ENCODE assay signal across 20 cellular contexts in the genomic region with DNA sequence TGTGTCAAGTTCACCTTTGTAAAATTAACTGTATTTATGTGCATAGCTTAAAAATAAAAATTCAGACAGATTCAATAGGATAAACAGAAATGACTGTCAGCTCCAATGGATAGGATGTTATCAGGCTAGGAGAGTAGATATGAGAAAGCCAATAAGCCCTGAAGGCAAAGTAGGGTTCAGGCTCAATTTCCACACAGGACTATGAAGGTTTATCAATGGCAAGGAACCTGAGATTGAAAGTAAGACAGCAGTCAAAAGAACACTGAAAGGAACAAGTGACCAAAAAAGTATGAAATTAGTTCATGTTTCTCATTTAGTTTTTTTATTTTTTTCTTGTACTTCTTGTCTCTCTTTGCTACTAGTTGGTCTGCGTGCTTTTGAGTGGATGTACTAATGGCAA.
"Had no signal": no experiment of that assay in that cellular context is flagged by ENCODE, and none has a peak within 500 bp of the region (broad histone marks: within the 10 kb centered on the region; RNA-seq: fewer than 3 reads in every experiment).

No MANE protein-coding gene starts in this region.

- H3K27ac ChIP-seq: brain microvascular endothelial cell, coronary artery, esophagus squamous epithelium, tibial nerve had no signal

- H3K27ac Mint-ChIP-seq: activated CD4-positive, alpha-beta T cell treated with anti-CD3 and anti-CD28 coated beads, Interleukin-2, amount 10 ng/mL, durations not matched to agents 7 days and 5 days; activated naive CD8-positive, alpha-beta T cell treated with anti-CD3 and anti-CD28 coated beads, Interleukin-2, amount 10 ng/mL, durations not matched to agents 7 days and 5 days; natural killer cell treated with Interleukin-12 subunit alpha and Interleukin-12 subunit beta and Interleukin-15 and Interleukin-18, amount 100 ng/mL, for 72 hours; stimulated activated naive B cell treated with anti-CD40 and anti-IgM and Interleukin-4, amounts not matched to agents 10 μg/mL and 1 μg/mL and 100 μg/mL, for 72 hours had no signal

- H3K27me3 Mint-ChIP-seq: activated CD4-positive, alpha-beta T cell treated with anti-CD3 and anti-CD28 coated beads, Interleukin-2, amount 10 ng/mL, durations not matched to agents 7 days and 5 days; activated naive CD8-positive, alpha-beta T cell treated with anti-CD3 and anti-CD28 coated beads, Interleukin-2, amount 10 ng/mL, durations not matched to agents 7 days and 5 days; central memory CD8-positive, alpha-beta T cell; natural killer cell treated with Interleukin-12 subunit alpha and Interleukin-12 subunit beta and Interleukin-15 and Interleukin-18, amount 100 ng/mL, for 72 hours; stimulated activated naive B cell treated with anti-CD40 and anti-IgM and Interleukin-4, amounts not matched to agents 10 μg/mL and 1 μg/mL and 100 μg/mL, for 72 hours had no signal

- H3K36me3 ChIP-seq: brain microvascular endothelial cell, esophagus squamous epithelium had no signal

- H3K9me3 Mint-ChIP-seq: central memory CD8-positive, alpha-beta T cell; natural killer cell treated with Interleukin-12 subunit alpha and Interleukin-12 subunit beta and Interleukin-15 and Interleukin-18, amount 100 ng/mL, for 72 hours; T-helper 1 cell treated with Interleukin-12 subunit alpha and Interleukin-12 subunit beta and Interleukin-4 antibody, amounts not matched to agents 30 μg/mL and 1 μg/mL, for 36 hours had no signal

- H3K4me1 ChIP-seq: esophagus squamous epithelium had no signal

- H3K9me3 ChIP-seq: esophagus squamous epithelium had no signal

- H3K4me3 Mint-ChIP-seq: activated CD4-positive, alpha-beta T cell treated with anti-CD3 and anti-CD28 coated beads, Interleukin-2, amount 10 ng/mL, durations not matched to agents 7 days and 5 days; activated naive CD8-positive, alpha-beta T cell treated with anti-CD3 and anti-CD28 coated beads, Interleukin-2, amount 10 ng/mL, durations not matched to agents 7 days and 5 days; central memory CD8-positive, alpha-beta T cell; natural killer cell treated with Interleukin-12 subunit alpha and Interleukin-12 subunit beta and Interleukin-15 and Interleukin-18, amount 100 ng/mL, for 72 hours; stimulated activated naive B cell treated with anti-CD40 and anti-IgM and Interleukin-4, amounts not matched to agents 10 μg/mL and 1 μg/mL and 100 μg/mL, for 72 hours; T-helper 1 cell treated with Interleukin-12 subunit alpha and Interleukin-12 subunit beta and Interleukin-4 antibody, amounts not matched to agents 30 μg/mL and 1 μg/mL, for 36 hours had no signal

- ATAC-seq: left ventricle myocardium superior; natural killer cell treated with Interleukin-12 subunit alpha and Interleukin-12 subunit beta and Interleukin-15 and Interleukin-18, amount 100 ng/mL, for 72 hours; stimulated activated naive B cell treated with anti-CD40 and anti-IgM and Interleukin-4, amounts not matched to agents 10 μg/mL and 1 μg/mL and 100 μg/mL, for 72 hours had no signal

- DNase-seq: activated CD4-positive, alpha-beta T cell treated with anti-CD3 and anti-CD28 coated beads, Interleukin-2, amount 10 ng/mL, durations not matched to agents 7 days and 5 days; activated naive CD8-positive, alpha-beta T cell treated with anti-CD3 and anti-CD28 coated beads, Interleukin-2, amount 10 ng/mL, durations not matched to agents 7 days and 5 days; anterior cingulate cortex; brain microvascular endothelial cell; esophagus squamous epithelium; hypothalamus; kidney glomerular epithelial cell; left ventricle myocardium superior; mesenchymal stem cell; nucleus accumbens; posterior cingulate gyrus; retina; SHP77 treated with DMSO at 0.1 percent for 48 hours; stimulated activated naive B cell treated with anti-CD40 and anti-IgM and Interleukin-4, amounts not matched to agents 10 μg/mL and 1 μg/mL and 100 μg/mL, for 72 hours; substantia nigra had no signal

- H3K4me3 ChIP-seq: coronary artery, esophagus squamous epithelium, tibial nerve had no signal

- H3K27me3 ChIP-seq: brain microvascular endothelial cell, esophagus squamous epithelium, tibial nerve had no signal
